ENCODE assay signal across 8 cellular contexts in genomic region chr2:162297925-162298552, GRCh38. TPM values are rescaled to one million over a fixed set of nuclear protein-coding genes. Genes with fewer than 3 reads are reported as not detected.
A peak's percentile ranks its signal among the peaks of the same experiment; 100 is the strongest.
DNase-seq lines count a peak whose midpoint lies in the region; ATAC-seq and TF ChIP-seq lines count a peak whose summit lies in the region.

No MANE protein-coding gene starts in this region.

- no peak overlapping the region for H3K4me3 ChIP-seq in heart left ventricle
- H3K4me3 ChIP-seq in sigmoid colon: no peak overlapping the region

- no peaks in the 10 kb centered on the region for H3K27me3 Mint-ChIP-seq in Calu3 (ENCODE audit: unreplicated experiment)
- H3K27me3 Mint-ChIP-seq in activated naive CD4-positive, alpha-beta T cell treated with anti-CD3 and anti-CD28 coated beads for 36 hours (ENCODE audit: low read depth): no peaks in the 10 kb centered on the region

- no peak overlapping the region for H3K4me3 Mint-ChIP-seq in Calu3 (ENCODE audit: low read depth, unreplicated experiment)
- no peak overlapping the region for H3K4me3 Mint-ChIP-seq in activated naive CD4-positive, alpha-beta T cell treated with anti-CD3 and anti-CD28 coated beads for 36 hours

- H3K4me1 Mint-ChIP-seq in Calu3 (ENCODE audit: low read depth, unreplicated experiment): peaks cover under 1% of the 10 kb centered on the region
- no peaks in the 10 kb centered on the region for H3K4me1 Mint-ChIP-seq in activated naive CD4-positive, alpha-beta T cell treated with anti-CD3 and anti-CD28 coated beads for 36 hours (ENCODE audit: low read depth)

- ATAC-seq in GM19043 (IDR thresholded peaks at IDR 0.05; ENCODE audit: low read depth, unreplicated experiment) (peak; percentile 58), HG03558 (IDR thresholded peaks at IDR 0.05; ENCODE audit: extremely low read depth, unreplicated experiment) (peak; percentile 41), heart left ventricle (peak in 1 of 4 donors; percentile 63)

- no peaks in the 10 kb centered on the region for H3K9me3 Mint-ChIP-seq in Calu3 (ENCODE audit: low read depth, unreplicated experiment)
- no peaks in the 10 kb centered on the region for H3K9me3 Mint-ChIP-seq in activated naive CD4-positive, alpha-beta T cell treated with anti-CD3 and anti-CD28 coated beads for 36 hours

- peak; percentile 72 for TF ChIP-seq CTCF in Calu3 (IDR thresholded peaks at IDR 0.05; ENCODE audit: unreplicated experiment)
- TF ChIP-seq CTCF in heart left ventricle (IDR thresholded peaks at IDR 0.05): peak; percentile 78 to 95 (median 85)
- TF ChIP-seq CTCF in sigmoid colon (IDR thresholded peaks at IDR 0.05): peak; percentile 60 to 89 (median 70)

- no peak for TF ChIP-seq EP300 in sigmoid colon (IDR thresholded peaks at IDR 0.05)

- BruUV-seq in Calu3 (replicated peaks; lab: Mats Ljungman, UMichigan): no TSS peak

- CTCF ChIA-PET in Calu3 (lab: Charles Lee): interaction anchor here (0.7 to 2.8 kb wide), 8 partner anchors 20 to 145 kb away, joined by 3 to 41 read pairs (median 4); partner anchors contain the start of gene IFIH1
- CTCF ChIA-PET in activated naive CD4-positive, alpha-beta T cell treated with anti-CD3 and anti-CD28 coated beads for 36 hours (lab: Charles Lee): interaction anchor here (0.6 to 11.2 kb wide), 39 partner anchors 9 to 1071 kb away, joined by 3 to 204 read pairs (median 4); partner anchors contain the start of genes GCA and GCG

- WGBS in heart left ventricle, 4 donors: 61 to 65% (median 63%) methylated on average over 5 of the region's 5 CpGs
- WGBS in sigmoid colon, 2 donors: 60 to 65% methylated on average over 5 of the region's 5 CpGs

- no peak overlapping the region for H3K27ac ChIP-seq in heart left ventricle
- no peak overlapping the region for H3K27ac ChIP-seq in sigmoid colon

- H3K36me3 ChIP-seq in heart left ventricle (peaks cover 0 to 33% (median 0%) of the 10 kb centered on the region in 9 donors), sigmoid colon (peaks cover 0 to 7% (median 0%) of the 10 kb centered on the region in 4 donors)

- H3K4me1 ChIP-seq in heart left ventricle (peaks cover 0 to 11% (median 0%) of the 10 kb centered on the region in 12 donors), sigmoid colon (peaks cover 0 to 19% (median 7%) of the 10 kb centered on the region in 4 donors)

- H3K36me3 Mint-ChIP-seq in Calu3 (ENCODE audit: insufficient read depth, unreplicated experiment): no peaks in the 10 kb centered on the region
- H3K36me3 Mint-ChIP-seq in activated naive CD4-positive, alpha-beta T cell treated with anti-CD3 and anti-CD28 coated beads for 36 hours (ENCODE audit: low read depth): no peaks in the 10 kb centered on the region

- intact Hi-C loops in Calu3 (cut with micrococcal nuclease; ENCODE audit: unreplicated experiment): loop anchor here (1.0 kb wide), 1 partner anchor 77 kb away; no protein-coding TSS in a partner anchor
- intact Hi-C loops in activated naive CD4-positive, alpha-beta T cell treated with anti-CD3 and anti-CD28 coated beads for 36 hours (cut with micrococcal nuclease): loop anchor here (1.0 to 2.0 kb wide), 3 partner anchors 77 to 711 kb away; no protein-coding TSS in a partner anchor
- intact Hi-C loops in heart left ventricle (cut with DNase I): loop anchor here (1.0 to 10.0 kb wide), 10 partner anchors 76 to 716 kb away; partner anchors contain the start of gene GCG (in 1 of the 10)
- intact Hi-C loops in sigmoid colon (cut with DNase I): loop anchor here (1.0 kb wide), 1 partner anchor 77 kb away; no protein-coding TSS in a partner anchor

- H3K9me3 ChIP-seq in heart left ventricle (no peaks in the 10 kb centered on the region), sigmoid colon (no peaks in the 10 kb centered on the region)

- TF ChIP-seq POLR2A in heart left ventricle (IDR thresholded peaks at IDR 0.05) (no peak), sigmoid colon (IDR thresholded peaks at IDR 0.05) (no peak)

- H3K27me3 ChIP-seq in heart left ventricle: no peaks in the 10 kb centered on the region
- H3K27me3 ChIP-seq in sigmoid colon: no peaks in the 10 kb centered on the region

- DNase-seq in Calu3 (peak; percentile 65), NOMO-1 treated with DMSO at 0.1 percent for 48 hours (lab: John Stamatoyannopoulos, UW; ENCODE audit: unreplicated experiment) (peak; percentile 71), heart left ventricle (peak in 2 of 5 donors; percentile 57 to 66), sigmoid colon (peak; percentile 70), GF-D8 (lab: John Stamatoyannopoulos, UW) (no peak)
- peak; percentile 74 for DNase-seq in activated naive CD4-positive, alpha-beta T cell treated with anti-CD3 and anti-CD28 coated beads for 36 hours

- H3K27ac Mint-ChIP-seq in Calu3 (ENCODE audit: unreplicated experiment): no peak overlapping the region
- no peak overlapping the region for H3K27ac Mint-ChIP-seq in activated naive CD4-positive, alpha-beta T cell treated with anti-CD3 and anti-CD28 coated beads for 36 hours

RNA-seq across cellular contexts. Expression of gene IFIH1, which starts 20.4 kb away (rescaled TPM):
- total RNA-seq in Calu3 (2022) (63.7 and 126 TPM in 2 replicates), heart left ventricle (10 to 100 TPM in 3 of 9 donors, 1 to 10 TPM in 6; 4.5 to 24.2 (median 6.8) TPM), sigmoid colon (10 to 100 TPM in 3 of 4 donors, 1 to 10 TPM in 1; 8.8 to 14.6 (median 11.1) TPM)
- 10 to 100 TPM; 33.8 to 34.6 TPM for total RNA-seq in activated naive CD4-positive, alpha-beta T cell treated with anti-CD3 and anti-CD28 coated beads for 36 hours
- polyA plus RNA-seq in heart left ventricle (1 to 10 TPM; 3.4 to 3.6 TPM), sigmoid colon (10 to 100 TPM in 2 of 3 donors, 1 to 10 TPM in 1; 9.0 to 16.0 (median 12.0) TPM)

RNA-seq across cellular contexts. Expression of gene GCA, which starts 45.9 kb away (rescaled TPM):
- total RNA-seq in Calu3 (2022) (51.2 and 57.5 TPM in 2 replicates), heart left ventricle (10 to 100 TPM in 2 of 9 donors, 1 to 10 TPM in 7; 5.8 to 20.3 (median 6.4) TPM), sigmoid colon (10 to 100 TPM; 10.9 to 24.8 (median 11.2) TPM)
- total RNA-seq in activated naive CD4-positive, alpha-beta T cell treated with anti-CD3 and anti-CD28 coated beads for 36 hours: 10 to 100 TPM; 36.7 to 40.2 TPM
- polyA plus RNA-seq in heart left ventricle (10 to 100 TPM in 1 of 2 donors, 1 to 10 TPM in 1; 3.0 to 11.0 TPM), sigmoid colon (10 to 100 TPM; 24.1 to 27.6 (median 24.3) TPM)

RNA-seq across cellular contexts. Expression of gene FAP, which starts 54.8 kb away (rescaled TPM):
- total RNA-seq in Calu3 (2022): 0.61 and 2.1 TPM in 2 replicates
- not detected for total RNA-seq in activated naive CD4-positive, alpha-beta T cell treated with anti-CD3 and anti-CD28 coated beads for 36 hours
- 10 to 100 TPM in 1 of 9 donors, 1 to 10 TPM in 6, under 1 TPM in 2; 0.75 to 11.3 (median 3.5) TPM for total RNA-seq in heart left ventricle
- polyA plus RNA-seq in heart left ventricle: 1 to 10 TPM in 1 of 2 donors, under 1 TPM in 1; 0.88 to 1.5 TPM
- 10 to 100 TPM; 12.7 to 35.7 (median 22.4) TPM for total RNA-seq in sigmoid colon
- polyA plus RNA-seq in sigmoid colon: 1 to 10 TPM in 1 of 3 donors, not detected in 2; 2.2 TPM
